7 cellular contexts compared by ENCODE assay signal in the genomic region with DNA sequence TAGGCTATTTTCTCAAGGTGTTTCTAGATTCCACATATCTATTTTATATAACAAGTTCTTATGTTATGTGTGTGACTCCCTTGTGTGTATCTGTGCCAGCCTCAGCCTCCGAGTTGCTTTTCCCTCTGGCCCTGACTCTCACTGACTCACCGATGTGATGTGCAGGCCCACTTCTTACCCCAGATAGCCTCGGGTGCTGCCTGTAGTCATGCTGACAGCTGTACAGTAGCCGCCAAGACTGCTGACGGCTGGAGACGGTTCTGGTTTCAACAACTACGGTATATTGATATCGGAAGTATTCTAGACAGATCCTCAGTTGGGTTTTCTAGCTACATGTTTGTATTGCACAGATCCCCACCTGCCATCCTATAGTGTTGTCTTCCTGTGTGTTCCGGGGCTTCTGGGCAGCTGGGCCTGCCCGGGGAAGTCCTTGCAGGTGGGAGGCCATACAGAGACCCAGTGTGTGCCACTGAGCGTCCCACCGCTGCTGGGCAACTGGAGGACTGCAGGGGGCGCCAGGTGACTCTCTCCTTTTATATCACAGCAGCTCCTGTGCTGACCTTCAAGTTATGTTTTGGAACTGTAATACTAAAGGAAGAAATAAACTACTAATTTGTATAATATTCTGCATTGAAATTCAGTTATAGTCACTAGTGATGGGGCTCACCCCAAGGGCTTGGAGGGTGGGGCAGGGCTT. TPM values are rescaled to one million over a fixed set of nuclear protein-coding genes. Genes with fewer than 3 reads are reported as not detected.
DNase-seq lines count a peak whose midpoint lies in the region; TF ChIP-seq lines count a peak whose summit lies in the region.
"Not testable (repeated sequence)": the region's sequence is repeated elsewhere in the genome, so short reads cannot be mapped to it uniquely, and the experiment has no call there.

No MANE protein-coding gene starts in this region.

- not testable (repeated sequence) for H3K36me3 Mint-ChIP-seq in activated CD4-positive, alpha-beta T cell treated with anti-CD3 and anti-CD28 coated beads, Interleukin-2, amount 10 ng/mL, durations not matched to agents 7 days and 5 days (ENCODE audit: low read depth); chondrocyte (ENCODE audit: low read depth)

- not testable (repeated sequence) for H3K79me2 ChIP-seq in hepatocyte; trophoblast cell (ENCODE audit: control insufficient read depth, insufficient read depth, low read length, poor library complexity)

- H2BK120ac ChIP-seq in trophoblast cell (ENCODE audit: insufficient read depth, low read length, poor library complexity): not testable (repeated sequence)

- not testable (repeated sequence) for H3K18ac ChIP-seq in trophoblast cell (ENCODE audit: low read length)

- not testable (repeated sequence) for H3K27ac ChIP-seq in HEK293 (ENCODE audit: extremely low read depth, low read depth, low read length); hepatocyte; trophoblast cell (ENCODE audit: low read depth, low read length)

- H4K8ac ChIP-seq in trophoblast cell (ENCODE audit: low read depth, low read length): not testable (repeated sequence)

- not testable (repeated sequence) for H2AK5ac ChIP-seq in trophoblast cell (ENCODE audit: low read length)

- H3K4me1 Mint-ChIP-seq in activated CD4-positive, alpha-beta T cell treated with anti-CD3 and anti-CD28 coated beads, Interleukin-2, amount 10 ng/mL, durations not matched to agents 7 days and 5 days: peaks cover 13% of the 10 kb centered on the region
- H3K4me1 Mint-ChIP-seq in chondrocyte (ENCODE audit: low read depth): peaks cover 60% of the 10 kb centered on the region

- CTCF ChIA-PET in HEK293 (lab: Yijun Ruan, JAX): interaction anchor here (0.6 to 1.7 kb wide), 7 partner anchors 40 to 524 kb away, joined by 3 to 6 read pairs (median 4); no protein-coding TSS in a partner anchor
- CTCF ChIA-PET in activated CD4-positive, alpha-beta T cell treated with anti-CD3 and anti-CD28 coated beads, Interleukin-2, amount 10 ng/mL, durations not matched to agents 7 days and 5 days (lab: Charles Lee): interaction anchor here (1.1 kb wide), 1 partner anchor 53 kb away, joined by 3 read pairs; no protein-coding TSS in a partner anchor

- not testable (repeated sequence) for H3K9me2 ChIP-seq in hepatocyte (replicated peaks; ENCODE audit: insufficient read depth)

- H4K20me1 ChIP-seq in hepatocyte (ENCODE audit: insufficient read depth, poor library complexity, severe bottlenecking): not testable (repeated sequence)

- not testable (repeated sequence) for H2BK12ac ChIP-seq in trophoblast cell (ENCODE audit: low read length)

- H3K4ac ChIP-seq in trophoblast cell (ENCODE audit: low read depth, low read length): not testable (repeated sequence)

- H3K27me3 Mint-ChIP-seq in activated CD4-positive, alpha-beta T cell treated with anti-CD3 and anti-CD28 coated beads, Interleukin-2, amount 10 ng/mL, durations not matched to agents 7 days and 5 days; chondrocyte (ENCODE audit: low read depth): not testable (repeated sequence)

- H3K4me3 Mint-ChIP-seq in activated CD4-positive, alpha-beta T cell treated with anti-CD3 and anti-CD28 coated beads, Interleukin-2, amount 10 ng/mL, durations not matched to agents 7 days and 5 days; chondrocyte (ENCODE audit: unreplicated experiment): not testable (repeated sequence)

- H3K4me2 ChIP-seq in hepatocyte; trophoblast cell (ENCODE audit: low read length): not testable (repeated sequence)

- not testable (repeated sequence) for H2AFZ ChIP-seq in hepatocyte; trophoblast cell (ENCODE audit: insufficient read depth, low read length, poor library complexity)

- not testable (repeated sequence) for H3K27ac Mint-ChIP-seq in activated CD4-positive, alpha-beta T cell treated with anti-CD3 and anti-CD28 coated beads, Interleukin-2, amount 10 ng/mL, durations not matched to agents 7 days and 5 days
- H3K27ac Mint-ChIP-seq in chondrocyte (ENCODE audit: unreplicated experiment): peak overlapping the region; percentile 94

- not testable (repeated sequence) for H3K9me3 ChIP-seq in HEK293 (ENCODE audit: control insufficient read depth, insufficient read depth, low read depth, low read length); hepatocyte (ENCODE audit: low read depth); trophoblast cell (ENCODE audit: insufficient read depth, low read depth, low read length)

- POLR2A ChIA-PET in HEK293 (lab: Yijun Ruan, JAX): interaction anchor here (2.0 kb wide), 1 partner anchor 117 kb away, joined by 4 read pairs; a partner anchor contains a TSS
- POLR2A ChIA-PET in activated CD4-positive, alpha-beta T cell treated with anti-CD3 and anti-CD28 coated beads, Interleukin-2, amount 10 ng/mL, durations not matched to agents 7 days and 5 days (lab: Charles Lee): not testable (repeated sequence)

- H3K27me3 ChIP-seq in hepatocyte; trophoblast cell (ENCODE audit: insufficient read depth, low read length): not testable (repeated sequence)

- not testable (repeated sequence) for H3K4me1 ChIP-seq in HEK293 (ENCODE audit: control insufficient read depth, insufficient read depth, low read length); hepatocyte (ENCODE audit: insufficient read depth); trophoblast cell (ENCODE audit: control insufficient read depth in 1 of 2, insufficient read depth in 2 of 2, low read length in 2 of 2)

- not testable (repeated sequence) for H3K14ac ChIP-seq in trophoblast cell (ENCODE audit: low read length)

- not testable (repeated sequence) for H4K12ac ChIP-seq in trophoblast cell (ENCODE audit: low read depth, low read length)

- H3K79me1 ChIP-seq in trophoblast cell (ENCODE audit: low read length): not testable (repeated sequence)

- not testable (repeated sequence) for H3K23ac ChIP-seq in trophoblast cell (ENCODE audit: low read length)

- not testable (repeated sequence) for H3K4me3 ChIP-seq in HEK293 (ENCODE audit: low read depth, low read length); hepatocyte; trophoblast cell (ENCODE audit: low read depth, low read length)

- not testable (repeated sequence) for H4K91ac ChIP-seq in trophoblast cell (ENCODE audit: low read depth, low read length)

- not testable (repeated sequence) for H3K36me3 ChIP-seq in HEK293 (ENCODE audit: control insufficient read depth in 2 of 2, insufficient read depth in 1 of 2, low read length in 2 of 2); hepatocyte (replicated peaks; ENCODE audit: insufficient read depth, low read depth); trophoblast cell (ENCODE audit: control insufficient read depth in 1 of 2, insufficient read depth in 2 of 2, low read length in 2 of 2)

- not testable (repeated sequence) for H3K9ac ChIP-seq in trophoblast cell (ENCODE audit: low read length)

- H3K9me3 Mint-ChIP-seq in activated CD4-positive, alpha-beta T cell treated with anti-CD3 and anti-CD28 coated beads, Interleukin-2, amount 10 ng/mL, durations not matched to agents 7 days and 5 days; chondrocyte (ENCODE audit: low read depth): not testable (repeated sequence)

- H2BK5ac ChIP-seq in trophoblast cell (ENCODE audit: low read depth, low read length, poor library complexity): not testable (repeated sequence)

- DNase-seq in ELR (ENCODE audit: low read depth) (peak; percentile 88), NCI-H460 (ENCODE audit: extremely low read depth, low read depth) (peak; percentile 40), trophoblast cell (peak; percentile 75 to 84)
- peak; percentile 50 for DNase-seq in activated CD4-positive, alpha-beta T cell treated with anti-CD3 and anti-CD28 coated beads, Interleukin-2, amount 10 ng/mL, durations not matched to agents 7 days and 5 days
- not testable (repeated sequence) for DNase-seq in chondrocyte (ENCODE audit: low spot score); hepatocyte (ENCODE audit: low spot score)

- not testable (repeated sequence) for TF ChIP-seq CTCF in HEK293 (tag by site-specific recombination; IDR thresholded peaks at IDR 0.05)
- TF ChIP-seq CTCF in chondrocyte (IDR thresholded peaks at IDR 0.05): peak; percentile 75
- peak; percentile 34 for TF ChIP-seq CTCF in hepatocyte (IDR thresholded peaks at IDR 0.05; ENCODE audit: poor library complexity)

- WGBS in hepatocyte (ENCODE audit: low lambda C conversion rate, missing lambda C conversion rate): 58% methylated on average over 13 of the region's 13 CpGs
- WGBS in trophoblast cell (ENCODE audit: extremely low coverage, insufficient coverage, insufficient read length): no CpG with 5 or more reads among the region's 13 CpGs

TF ChIP-seq in HEK293, 187 proteins besides CTCF, POLR2A, EP300 and RAD21:
- peak; percentile 35 for TF ChIP-seq ZNF654 (tag by site-specific recombination; IDR thresholded peaks at IDR 0.05; ENCODE audit: low read depth)

RNA-seq across cellular contexts. Expression of a gene that starts 55.2 kb away (rescaled TPM):
- total RNA-seq in NCI-H460 (2014; rRNA removed; shearing (Covaris generic)): 1.8 and 2.1 TPM in 2 replicates
- polyA plus RNA-seq in NCI-H460 (2014; cell fraction: nucleus; rRNA removed): 5.5 and 9.4 TPM in 2 replicates
- total RNA-seq in activated CD4-positive, alpha-beta T cell treated with anti-CD3 and anti-CD28 coated beads, Interleukin-2, amount 10 ng/mL, durations not matched to agents 7 days and 5 days: under 1 TPM; 0.10 to 0.12 TPM
- total RNA-seq in chondrocyte (111 to 144 TPM (median 113 TPM) in 3 replicates), hepatocyte (9.9 and 14.7 TPM in 2 replicates)
- polyA plus RNA-seq in hepatocyte: 12.1 and 13.4 TPM in 2 replicates
- polyA plus RNA-seq in trophoblast cell (2013): 11.3 and 12.3 TPM in 2 replicates
